ENCODE assay signal across 2 cellular contexts in the genomic region with DNA sequence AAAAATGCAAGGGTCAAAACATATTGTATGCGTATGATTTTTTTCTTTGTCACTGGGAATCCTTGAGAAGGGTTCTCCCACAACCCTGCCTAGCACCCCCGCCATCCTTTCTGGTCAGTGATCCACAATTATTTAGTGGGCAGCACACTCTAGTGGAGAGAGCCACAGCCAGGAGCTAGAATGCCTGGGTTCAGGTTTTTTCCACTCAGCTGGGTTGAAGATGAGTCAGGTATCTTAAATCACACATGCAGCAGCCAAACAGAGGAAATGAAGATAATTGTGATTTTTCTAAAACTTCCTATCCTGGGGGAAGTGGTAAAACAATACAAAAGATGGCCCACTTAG.
TF ChIP-seq lines count a peak whose summit lies in the region.

No MANE protein-coding gene starts in this region.

TF ChIP-seq in GM12878, 131 proteins besides CTCF, POLR2A, EP300 and RAD21 (continued from another document):
- TF ChIP-seq, protein P1, sequence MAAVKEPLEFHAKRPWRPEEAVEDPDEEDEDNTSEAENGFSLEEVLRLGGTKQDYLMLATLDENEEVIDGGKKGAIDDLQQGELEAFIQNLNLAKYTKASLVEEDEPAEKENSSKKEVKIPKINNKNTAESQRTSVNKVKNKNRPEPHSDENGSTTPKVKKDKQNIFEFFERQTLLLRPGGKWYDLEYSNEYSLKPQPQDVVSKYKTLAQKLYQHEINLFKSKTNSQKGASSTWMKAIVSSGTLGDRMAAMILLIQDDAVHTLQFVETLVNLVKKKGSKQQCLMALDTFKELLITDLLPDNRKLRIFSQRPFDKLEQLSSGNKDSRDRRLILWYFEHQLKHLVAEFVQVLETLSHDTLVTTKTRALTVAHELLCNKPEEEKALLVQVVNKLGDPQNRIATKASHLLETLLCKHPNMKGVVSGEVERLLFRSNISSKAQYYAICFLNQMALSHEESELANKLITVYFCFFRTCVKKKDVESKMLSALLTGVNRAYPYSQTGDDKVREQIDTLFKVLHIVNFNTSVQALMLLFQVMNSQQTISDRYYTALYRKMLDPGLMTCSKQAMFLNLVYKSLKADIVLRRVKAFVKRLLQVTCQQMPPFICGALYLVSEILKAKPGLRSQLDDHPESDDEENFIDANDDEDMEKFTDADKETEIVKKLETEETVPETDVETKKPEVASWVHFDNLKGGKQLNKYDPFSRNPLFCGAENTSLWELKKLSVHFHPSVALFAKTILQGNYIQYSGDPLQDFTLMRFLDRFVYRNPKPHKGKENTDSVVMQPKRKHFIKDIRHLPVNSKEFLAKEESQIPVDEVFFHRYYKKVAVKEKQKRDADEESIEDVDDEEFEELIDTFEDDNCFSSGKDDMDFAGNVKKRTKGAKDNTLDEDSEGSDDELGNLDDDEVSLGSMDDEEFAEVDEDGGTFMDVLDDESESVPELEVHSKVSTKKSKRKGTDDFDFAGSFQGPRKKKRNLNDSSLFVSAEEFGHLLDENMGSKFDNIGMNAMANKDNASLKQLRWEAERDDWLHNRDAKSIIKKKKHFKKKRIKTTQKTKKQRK (IDR thresholded peaks at IDR 0.05; ENCODE audit: low read depth, low read length), result no peak
- TF ChIP-seq RAD51 (IDR thresholded peaks at IDR 0.05) (no peak), SMARCA5 (IDR thresholded peaks at IDR 0.05) (no peak), CHD2 (IDR thresholded peaks at IDR 0.05; ENCODE audit: borderline replicate concordance, low read depth, low read length) (no peak), CREM (IDR thresholded peaks at IDR 0.05; ENCODE audit: low read depth) (no peak), BMI1 (IDR thresholded peaks at IDR 0.05; ENCODE audit: borderline replicate concordance) (no peak), BACH1 (IDR thresholded peaks at IDR 0.05; ENCODE audit: borderline replicate concordance) (no peak), TARDBP (IDR thresholded peaks at IDR 0.05; ENCODE audit: borderline replicate concordance) (no peak), EZH2 (IDR thresholded peaks at IDR 0.05; ENCODE audit: borderline replicate concordance, control insufficient read depth, low read depth, low read length) (no peak), TCF12 (IDR thresholded peaks at IDR 0.05; ENCODE audit: low read depth, low read length) (no peak), BCL11A (IDR thresholded peaks at IDR 0.05; ENCODE audit: low read depth, low read length) (no peak), NR2C1 (IDR thresholded peaks at IDR 0.05) (no peak), MTA2 (IDR thresholded peaks at IDR 0.05; ENCODE audit: low read depth) (no peak)
- TF ChIP-seq, protein P2, sequence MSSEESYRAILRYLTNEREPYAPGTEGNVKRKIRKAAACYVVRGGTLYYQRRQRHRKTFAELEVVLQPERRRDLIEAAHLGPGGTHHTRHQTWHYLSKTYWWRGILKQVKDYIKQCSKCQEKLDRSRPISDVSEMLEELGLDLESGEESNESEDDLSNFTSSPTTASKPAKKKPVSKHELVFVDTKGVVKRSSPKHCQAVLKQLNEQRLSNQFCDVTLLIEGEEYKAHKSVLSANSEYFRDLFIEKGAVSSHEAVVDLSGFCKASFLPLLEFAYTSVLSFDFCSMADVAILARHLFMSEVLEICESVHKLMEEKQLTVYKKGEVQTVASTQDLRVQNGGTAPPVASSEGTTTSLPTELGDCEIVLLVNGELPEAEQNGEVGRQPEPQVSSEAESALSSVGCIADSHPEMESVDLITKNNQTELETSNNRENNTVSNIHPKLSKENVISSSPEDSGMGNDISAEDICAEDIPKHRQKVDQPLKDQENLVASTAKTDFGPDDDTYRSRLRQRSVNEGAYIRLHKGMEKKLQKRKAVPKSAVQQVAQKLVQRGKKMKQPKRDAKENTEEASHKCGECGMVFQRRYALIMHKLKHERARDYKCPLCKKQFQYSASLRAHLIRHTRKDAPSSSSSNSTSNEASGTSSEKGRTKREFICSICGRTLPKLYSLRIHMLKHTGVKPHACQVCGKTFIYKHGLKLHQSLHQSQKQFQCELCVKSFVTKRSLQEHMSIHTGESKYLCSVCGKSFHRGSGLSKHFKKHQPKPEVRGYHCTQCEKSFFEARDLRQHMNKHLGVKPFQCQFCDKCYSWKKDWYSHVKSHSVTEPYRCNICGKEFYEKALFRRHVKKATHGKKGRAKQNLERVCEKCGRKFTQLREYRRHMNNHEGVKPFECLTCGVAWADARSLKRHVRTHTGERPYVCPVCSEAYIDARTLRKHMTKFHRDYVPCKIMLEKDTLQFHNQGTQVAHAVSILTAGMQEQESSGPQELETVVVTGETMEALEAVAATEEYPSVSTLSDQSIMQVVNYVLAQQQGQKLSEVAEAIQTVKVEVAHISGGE (CRISPR knock-in tag; IDR thresholded peaks at IDR 0.05), result no peak
- TF ChIP-seq, protein P3, sequence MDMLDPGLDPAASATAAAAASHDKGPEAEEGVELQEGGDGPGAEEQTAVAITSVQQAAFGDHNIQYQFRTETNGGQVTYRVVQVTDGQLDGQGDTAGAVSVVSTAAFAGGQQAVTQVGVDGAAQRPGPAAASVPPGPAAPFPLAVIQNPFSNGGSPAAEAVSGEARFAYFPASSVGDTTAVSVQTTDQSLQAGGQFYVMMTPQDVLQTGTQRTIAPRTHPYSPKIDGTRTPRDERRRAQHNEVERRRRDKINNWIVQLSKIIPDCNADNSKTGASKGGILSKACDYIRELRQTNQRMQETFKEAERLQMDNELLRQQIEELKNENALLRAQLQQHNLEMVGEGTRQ (IDR thresholded peaks at IDR 0.05; ENCODE audit: borderline replicate concordance, low read depth, low read length), result no peak
TF ChIP-seq in GM12878: peak in this region for 0.

TF ChIP-seq in liver, 16 proteins besides CTCF, POLR2A, EP300 and RAD21 (continued from another document):
- TF ChIP-seq, protein P4, sequence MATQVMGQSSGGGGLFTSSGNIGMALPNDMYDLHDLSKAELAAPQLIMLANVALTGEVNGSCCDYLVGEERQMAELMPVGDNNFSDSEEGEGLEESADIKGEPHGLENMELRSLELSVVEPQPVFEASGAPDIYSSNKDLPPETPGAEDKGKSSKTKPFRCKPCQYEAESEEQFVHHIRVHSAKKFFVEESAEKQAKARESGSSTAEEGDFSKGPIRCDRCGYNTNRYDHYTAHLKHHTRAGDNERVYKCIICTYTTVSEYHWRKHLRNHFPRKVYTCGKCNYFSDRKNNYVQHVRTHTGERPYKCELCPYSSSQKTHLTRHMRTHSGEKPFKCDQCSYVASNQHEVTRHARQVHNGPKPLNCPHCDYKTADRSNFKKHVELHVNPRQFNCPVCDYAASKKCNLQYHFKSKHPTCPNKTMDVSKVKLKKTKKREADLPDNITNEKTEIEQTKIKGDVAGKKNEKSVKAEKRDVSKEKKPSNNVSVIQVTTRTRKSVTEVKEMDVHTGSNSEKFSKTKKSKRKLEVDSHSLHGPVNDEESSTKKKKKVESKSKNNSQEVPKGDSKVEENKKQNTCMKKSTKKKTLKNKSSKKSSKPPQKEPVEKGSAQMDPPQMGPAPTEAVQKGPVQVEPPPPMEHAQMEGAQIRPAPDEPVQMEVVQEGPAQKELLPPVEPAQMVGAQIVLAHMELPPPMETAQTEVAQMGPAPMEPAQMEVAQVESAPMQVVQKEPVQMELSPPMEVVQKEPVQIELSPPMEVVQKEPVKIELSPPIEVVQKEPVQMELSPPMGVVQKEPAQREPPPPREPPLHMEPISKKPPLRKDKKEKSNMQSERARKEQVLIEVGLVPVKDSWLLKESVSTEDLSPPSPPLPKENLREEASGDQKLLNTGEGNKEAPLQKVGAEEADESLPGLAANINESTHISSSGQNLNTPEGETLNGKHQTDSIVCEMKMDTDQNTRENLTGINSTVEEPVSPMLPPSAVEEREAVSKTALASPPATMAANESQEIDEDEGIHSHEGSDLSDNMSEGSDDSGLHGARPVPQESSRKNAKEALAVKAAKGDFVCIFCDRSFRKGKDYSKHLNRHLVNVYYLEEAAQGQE (IDR thresholded peaks at IDR 0.05), result no peak
- no peak for TF ChIP-seq JUND (IDR thresholded peaks at IDR 0.05)
